ENCODE assay signal across 1 cellular context in genomic region chr2:133266926-133267590, GRCh38.
TF ChIP-seq lines count a peak whose summit lies in the region.

No MANE protein-coding gene starts in this region.

TF ChIP-seq in endothelial cell of umbilical vein, 7 proteins besides CTCF, POLR2A, EP300 and RAD21 (continued from another document):
- no peak for TF ChIP-seq EZH2 (IDR thresholded peaks at IDR 0.05; ENCODE audit: borderline replicate concordance, low read depth, low read length, severe bottlenecking)
- TF ChIP-seq FOS (IDR thresholded peaks at IDR 0.05; ENCODE audit: borderline replicate concordance, insufficient read depth, low read length), result no peak
- no peak for TF ChIP-seq MAX (IDR thresholded peaks at IDR 0.05; ENCODE audit: insufficient read depth, insufficient read length)
TF ChIP-seq in endothelial cell of umbilical vein: peak in this region for 0.
